In genomic region chr19:8109455-8109854, GRCh38 we compare ENCODE assay signal across 23 cellular contexts. TPM values are rescaled to one million over a fixed set of nuclear protein-coding genes. Genes with fewer than 3 reads are reported as not detected.
"Had no signal": no experiment of that assay in that cellular context is flagged by ENCODE, and none has a peak within 500 bp of the region (broad histone marks: within the 10 kb centered on the region; RNA-seq: fewer than 3 reads in every experiment).

No MANE protein-coding gene starts in this region.

- H3K36me3 ChIP-seq: MG63 had no signal

- H3K27ac ChIP-seq: RWPE1 had no signal

- DNase-seq: IMR-90, Karpas-422, KG1, MG63, NCI-H1092, NCI-H1105 treated with DMSO at 0.1 percent for 48 hours, NCI-H1417 treated with DMSO at 0.1 percent for 48 hours, NCI-H146, NCI-H1694 treated with DMSO at 0.1 percent for 48 hours, NCI-H1930, NCI-H2081 treated with DMSO at 0.1 percent for 48 hours, NCI-H2171, NCI-H226, NCI-H446, NCI-H510A, NCI-H524 treated with DMSO at 0.1 percent for 48 hours, NCI-H69, NCI-H774, SHP77 had no signal

- H3K4me3 ChIP-seq: MG63 had no signal

- ATAC-seq: HepG2, SK-N-SH treated with all-trans-retinoic acid at 6 μM for 48 hours had no signal

RNA-seq across cellular contexts. Expression of gene FBN3, which starts 39.9 kb away (rescaled TPM):
- total RNA-seq: HT1080, IMR-90 had no signal

RNA-seq across cellular contexts. Expression of gene CCL25, which starts 56.9 kb away (rescaled TPM):
- total RNA-seq: HepG2, HT1080, IMR-90 had no signal
